8 cellular contexts compared by ENCODE assay signal in the genomic region with DNA sequence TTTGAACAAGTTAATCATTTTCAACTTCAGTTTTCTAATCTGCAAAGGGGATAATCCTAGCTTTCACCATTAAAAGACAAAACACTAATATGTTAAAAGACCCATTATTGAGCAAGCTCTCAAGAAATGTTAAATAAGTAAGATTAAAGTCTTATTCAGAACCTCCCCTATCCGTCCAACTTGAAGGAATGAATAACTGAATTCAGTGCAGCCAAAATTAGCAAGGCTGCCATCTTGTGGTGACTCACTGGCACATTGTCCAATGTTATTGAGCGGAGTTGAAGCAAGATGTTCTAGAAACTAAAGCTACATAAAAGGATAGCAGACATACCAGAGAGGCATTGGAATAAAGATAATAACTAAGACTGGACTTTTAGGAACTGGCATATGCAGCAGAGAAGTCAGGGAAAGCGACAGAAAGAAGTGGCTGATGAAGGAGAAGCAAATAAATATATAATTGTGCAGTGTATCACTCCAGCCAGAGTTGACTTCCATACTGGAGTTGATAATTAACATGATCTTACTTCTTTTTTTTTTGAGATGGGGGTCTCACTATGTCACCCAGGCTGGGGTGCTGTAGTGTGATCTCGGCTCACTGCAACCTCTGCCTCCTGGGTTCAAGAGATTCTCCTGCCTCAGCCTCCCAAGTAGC. TPM values are rescaled to one million over a fixed set of nuclear protein-coding genes. Genes with fewer than 3 reads are reported as not detected.
A peak's percentile ranks its signal among the peaks of the same experiment; 100 is the strongest.
DNase-seq lines count a peak whose midpoint lies in the region; ATAC-seq, FAIRE-seq and TF ChIP-seq lines count a peak whose summit lies in the region.

No MANE protein-coding gene starts in this region.

- DNase-seq in Caki2 (ENCODE audit: low read depth): peak; percentile 32
- peak; percentile 60 for DNase-seq in NOMO-1 treated with DMSO at 0.1 percent for 48 hours (lab: John Stamatoyannopoulos, UW; ENCODE audit: unreplicated experiment)
- peak; percentile 11 for DNase-seq in activated T-helper 1 cell treated with Interleukin-2 at 50 U/mL for 16 hours (ENCODE audit: low read depth)
- DNase-seq in fibroblast of the aortic adventitia (ENCODE audit: low read depth): peak; percentile 86
- peak in 2 of 6 donors; percentile 40 to 49 for DNase-seq in pancreas
- no peak for DNase-seq in NCI-H187 (lab: John Stamatoyannopoulos, UW)

- H3K36me3 ChIP-seq in pancreas: no peaks in the 10 kb centered on the region

- no peaks in the 10 kb centered on the region for H3K27me3 ChIP-seq in pancreas

- peak; percentile 48 for TF ChIP-seq CTCF in fibroblast of the aortic adventitia (IDR thresholded peaks at IDR 0.05; ENCODE audit: insufficient read depth, low read length)
- TF ChIP-seq CTCF in pancreas (IDR thresholded peaks at IDR 0.05): peak in 3 of 4 donors; percentile 30 to 41 (median 34)

- in situ Hi-C loops in Caki2 (cut with HindIII; ENCODE audit: low pct_unique_long_range_greater_than_20kb, low sequenced_read_pairs): no loop called here

- intact Hi-C loops in pancreas (cut with DNase I): no loop called here

- 44 to 47% methylated on average over 4 of the region's 4 CpGs for WGBS in pancreas, 2 donors

- no peak for FAIRE-seq in pancreas (lab: Jason Lieb, UNC)

- ATAC-seq in HG03175 (IDR thresholded peaks at IDR 0.05; ENCODE audit: unreplicated experiment) (peak; percentile 43), pancreas (peak; percentile 47 to 69 (median 60)), HG03378 (IDR thresholded peaks at IDR 0.05; ENCODE audit: unreplicated experiment) (no peak)

- peaks cover 13 to 15% (median 14%) of the 10 kb centered on the region in 3 donors for H3K4me1 ChIP-seq in pancreas

- H3K4me3 ChIP-seq in fibroblast of the aortic adventitia (ENCODE audit: low read depth, low read length): no peak overlapping the region
- H3K4me3 ChIP-seq in pancreas: no peak overlapping the region

- H3K9me3 ChIP-seq in pancreas: no peaks in the 10 kb centered on the region

- no peak overlapping the region for H3K27ac ChIP-seq in pancreas

RNA-seq across cellular contexts. Expression of a gene that starts 8.2 kb away (rescaled TPM):
- 116 and 154 TPM in 2 replicates for total RNA-seq in Caki2 (2014; rRNA removed; shearing (Covaris generic); ENCODE audit: low replicate concordance)
- total RNA-seq in fibroblast of the aortic adventitia (ENCODE audit: low replicate concordance) (68.1 and 376 TPM in 2 replicates), pancreas (100 to 1,000 TPM in 2 of 6 donors, 10 to 100 TPM in 4; 40.7 to 146 (median 69.5) TPM)
- 10 to 100 TPM; 28.5 to 53.2 TPM for polyA plus RNA-seq in pancreas

Comparison
In these comparisons a context has a peak if more than half of its experiments do, and no peak if none do; other contexts are left out.
1. DNase-seq: peak in Caki2 (single experiment), NOMO-1 treated with DMSO at 0.1 percent for 48 hours (single experiment), activated T-helper 1 cell treated with Interleukin-2 at 50 U/mL for 16 hours (single experiment) and fibroblast of the aortic adventitia (single experiment); none in NCI-H187 (0 of 2).